25 cellular contexts compared by ENCODE assay signal in genomic region chr2:70981866-70982810, GRCh38. TPM values are rescaled to one million over a fixed set of nuclear protein-coding genes. Genes with fewer than 3 reads are reported as not detected.
DNase-seq lines count a peak whose midpoint lies in the region; ATAC-seq and TF ChIP-seq lines count a peak whose summit lies in the region.
"Had no signal": no experiment of that assay in that cellular context is flagged by ENCODE, and none has a peak within 500 bp of the region (broad histone marks: within the 10 kb centered on the region; RNA-seq: fewer than 3 reads in every experiment).

No MANE protein-coding gene starts in this region.

- H3K36me3 ChIP-seq in spleen: peaks cover 0 to 26% (median 12%) of the 10 kb centered on the region in 6 donors
- H3K36me3 ChIP-seq: prostate gland had no signal

- H3K4me3 Mint-ChIP-seq in natural killer cell: no peak overlapping the region
- no peak overlapping the region for H3K4me3 Mint-ChIP-seq in natural killer cell treated with Interleukin-12 subunit alpha and Interleukin-12 subunit beta and Interleukin-15 and Interleukin-18, amount 100 ng/mL, for 72 hours
- H3K4me3 Mint-ChIP-seq in chondrocyte (ENCODE audit: unreplicated experiment): no peak overlapping the region
- H3K4me3 Mint-ChIP-seq in activated T-helper 1 cell treated with anti-CD3 and anti-CD28 coated beads, Interleukin-12 subunit alpha, Interleukin-12 subunit beta, Interleukin-2, Interleukin-4 antibody, amounts not matched to agents 30 ng/mL and 10 ng/mL and 1 ng/mL, durations not matched to agents 14 hours and 24 hours and 36 hours: no peak overlapping the region
- H3K4me3 Mint-ChIP-seq: activated naive CD4-positive, alpha-beta T cell treated with anti-CD3 and anti-CD28 coated beads, Interleukin-2, amount 50 U/mL, for 24 hours; stimulated activated naive CD8-positive, alpha-beta T cell treated with anti-CD3 and anti-CD28 coated beads, Interleukin-15, amount 100 ng/mL, for 72 hours had no signal

- peaks cover 15 to 41% (median 29%) of the 10 kb centered on the region in 6 donors for H3K4me1 ChIP-seq in spleen
- H3K4me1 ChIP-seq: HAP-1, prostate gland had no signal

- peak; percentile 7 for DNase-seq in natural killer cell
- DNase-seq in natural killer cell treated with Interleukin-12 subunit alpha and Interleukin-12 subunit beta and Interleukin-15 and Interleukin-18, amount 100 ng/mL, for 72 hours (ENCODE audit: low spot score): no peak
- peak; percentile 38 for DNase-seq in chondrocyte (ENCODE audit: low spot score)
- DNase-seq in spleen: peak; percentile 70
- DNase-seq in AG08396 (ENCODE audit: low spot score): no peak
- DNase-seq in activated T-helper 1 cell treated with anti-CD3 and anti-CD28 coated beads, Interleukin-12 subunit alpha, Interleukin-12 subunit beta, Interleukin-2, Interleukin-4 antibody, amounts not matched to agents 30 ng/mL and 10 ng/mL and 1 ng/mL, durations not matched to agents 14 hours and 24 hours and 36 hours (ENCODE audit: low spot score): no peak
- DNase-seq in AML-193 (lab: John Stamatoyannopoulos, UW): no peak
- DNase-seq: activated CD4-positive, alpha-beta T cell treated with anti-CD3 and anti-CD28 coated beads, Interleukin-2, amount 50 U/mL, for 1 hour; central memory CD4-positive, alpha-beta T cell; dermis blood vessel endothelial cell; DND-41; gastrocnemius medialis; mesendoderm; NCI-H1092; NCI-H187; NCI-H524 treated with DMSO at 0.1 percent for 48 hours; Right ventricle myocardium superior had no signal

- intact Hi-C loops in natural killer cell (cut with micrococcal nuclease) (no loop called here), spleen (cut with DNase I; ENCODE audit: low total_unique reads) (no loop called here)
- intact Hi-C loops in activated T-helper 1 cell treated with anti-CD3 and anti-CD28 coated beads, Interleukin-12 subunit alpha, Interleukin-12 subunit beta, Interleukin-2, Interleukin-4 antibody, amounts not matched to agents 30 ng/mL and 10 ng/mL and 1 ng/mL, durations not matched to agents 14 hours and 24 hours and 36 hours (cut with micrococcal nuclease): no loop called here

- no peaks in the 10 kb centered on the region for H3K36me3 Mint-ChIP-seq in natural killer cell
- peaks cover 8% of the 10 kb centered on the region for H3K36me3 Mint-ChIP-seq in natural killer cell treated with Interleukin-12 subunit alpha and Interleukin-12 subunit beta and Interleukin-15 and Interleukin-18, amount 100 ng/mL, for 72 hours
- H3K36me3 Mint-ChIP-seq in chondrocyte (ENCODE audit: low read depth): peaks cover 14% of the 10 kb centered on the region
- H3K36me3 Mint-ChIP-seq in activated T-helper 1 cell treated with anti-CD3 and anti-CD28 coated beads, Interleukin-12 subunit alpha, Interleukin-12 subunit beta, Interleukin-2, Interleukin-4 antibody, amounts not matched to agents 30 ng/mL and 10 ng/mL and 1 ng/mL, durations not matched to agents 14 hours and 24 hours and 36 hours (ENCODE audit: low read depth): peaks cover 14% of the 10 kb centered on the region

- TF ChIP-seq CTCF in natural killer cell (IDR thresholded peaks at IDR 0.05): no peak
- no peak for TF ChIP-seq CTCF in chondrocyte (IDR thresholded peaks at IDR 0.05)
- TF ChIP-seq CTCF in spleen (IDR thresholded peaks at IDR 0.05 in 8 of 11, conservative IDR thresholded peaks at IDR 0.05 in 3 of 11): no peak

- H3K4me1 Mint-ChIP-seq in natural killer cell (peaks cover 19 to 22% of the 10 kb centered on the region in 2 donors), chondrocyte (ENCODE audit: low read depth) (peaks cover 10% of the 10 kb centered on the region)
- H3K4me1 Mint-ChIP-seq in natural killer cell treated with Interleukin-12 subunit alpha and Interleukin-12 subunit beta and Interleukin-15 and Interleukin-18, amount 100 ng/mL, for 72 hours (ENCODE audit: low read depth in 2 of 2): peaks cover 20 to 24% of the 10 kb centered on the region in 2 donors
- H3K4me1 Mint-ChIP-seq in activated T-helper 1 cell treated with anti-CD3 and anti-CD28 coated beads, Interleukin-12 subunit alpha, Interleukin-12 subunit beta, Interleukin-2, Interleukin-4 antibody, amounts not matched to agents 30 ng/mL and 10 ng/mL and 1 ng/mL, durations not matched to agents 14 hours and 24 hours and 36 hours (ENCODE audit: low read depth): peaks cover 18% of the 10 kb centered on the region

- H3K27ac Mint-ChIP-seq in natural killer cell (no peak overlapping the region), chondrocyte (ENCODE audit: unreplicated experiment) (no peak overlapping the region)
- no peak overlapping the region for H3K27ac Mint-ChIP-seq in natural killer cell treated with Interleukin-12 subunit alpha and Interleukin-12 subunit beta and Interleukin-15 and Interleukin-18, amount 100 ng/mL, for 72 hours
- no peak overlapping the region for H3K27ac Mint-ChIP-seq in activated T-helper 1 cell treated with anti-CD3 and anti-CD28 coated beads, Interleukin-12 subunit alpha, Interleukin-12 subunit beta, Interleukin-2, Interleukin-4 antibody, amounts not matched to agents 30 ng/mL and 10 ng/mL and 1 ng/mL, durations not matched to agents 14 hours and 24 hours and 36 hours
- H3K27ac Mint-ChIP-seq: activated naive CD4-positive, alpha-beta T cell treated with anti-CD3 and anti-CD28 coated beads, Interleukin-2, amount 50 U/mL, for 24 hours; IgD-negative memory B cell; stimulated activated naive CD8-positive, alpha-beta T cell treated with anti-CD3 and anti-CD28 coated beads, Interleukin-15, amount 100 ng/mL, for 72 hours had no signal

- no peak overlapping the region for H3K27ac ChIP-seq in spleen
- H3K27ac ChIP-seq: gastrocnemius medialis, hepatocyte, prostate gland, tibial nerve had no signal

- TF ChIP-seq POLR2A in spleen (IDR thresholded peaks at IDR 0.05): no peak

- ATAC-seq in natural killer cell: no peak
- ATAC-seq in natural killer cell treated with Interleukin-12 subunit alpha and Interleukin-12 subunit beta and Interleukin-15 and Interleukin-18, amount 100 ng/mL, for 72 hours: no peak
- ATAC-seq: gastrocnemius medialis; left colon; stimulated activated naive CD8-positive, alpha-beta T cell treated with anti-CD3 and anti-CD28 coated beads, Interleukin-15, amount 100 ng/mL, for 72 hours had no signal

- peaks cover 0 to 9% (median 0%) of the 10 kb centered on the region in 7 donors for H3K27me3 ChIP-seq in spleen (replicated peaks in 1 of 7)
- H3K27me3 ChIP-seq: gastrocnemius medialis, hepatocyte, tibial nerve had no signal

- no peak overlapping the region for H3K4me3 ChIP-seq in spleen
- H3K4me3 ChIP-seq: gastrocnemius medialis, HAP-1, hepatocyte, prostate gland, tibial nerve had no signal

- 91 to 95% (median 92%) methylated on average over 13 to 14 of the region's 14 CpGs for WGBS in spleen, 5 donors

- H3K9me3 ChIP-seq in spleen: no peaks in the 10 kb centered on the region
- H3K9me3 ChIP-seq: gastrocnemius medialis, HAP-1, prostate gland, tibial nerve had no signal

- H3K9me3 Mint-ChIP-seq in natural killer cell (no peaks in the 10 kb centered on the region), chondrocyte (ENCODE audit: low read depth) (no peaks in the 10 kb centered on the region)
- no peaks in the 10 kb centered on the region for H3K9me3 Mint-ChIP-seq in natural killer cell treated with Interleukin-12 subunit alpha and Interleukin-12 subunit beta and Interleukin-15 and Interleukin-18, amount 100 ng/mL, for 72 hours
- H3K9me3 Mint-ChIP-seq in activated T-helper 1 cell treated with anti-CD3 and anti-CD28 coated beads, Interleukin-12 subunit alpha, Interleukin-12 subunit beta, Interleukin-2, Interleukin-4 antibody, amounts not matched to agents 30 ng/mL and 10 ng/mL and 1 ng/mL, durations not matched to agents 14 hours and 24 hours and 36 hours: no peaks in the 10 kb centered on the region
- H3K9me3 Mint-ChIP-seq: activated naive CD4-positive, alpha-beta T cell treated with anti-CD3 and anti-CD28 coated beads, Interleukin-2, amount 50 U/mL, for 24 hours; IgD-negative memory B cell; stimulated activated naive CD8-positive, alpha-beta T cell treated with anti-CD3 and anti-CD28 coated beads, Interleukin-15, amount 100 ng/mL, for 72 hours had no signal

- H3K27me3 Mint-ChIP-seq in natural killer cell (ENCODE audit: low read depth in 2 of 2) (no peaks in the 10 kb centered on the region), chondrocyte (ENCODE audit: low read depth) (no peaks in the 10 kb centered on the region)
- H3K27me3 Mint-ChIP-seq in natural killer cell treated with Interleukin-12 subunit alpha and Interleukin-12 subunit beta and Interleukin-15 and Interleukin-18, amount 100 ng/mL, for 72 hours: no peaks in the 10 kb centered on the region
- no peaks in the 10 kb centered on the region for H3K27me3 Mint-ChIP-seq in activated T-helper 1 cell treated with anti-CD3 and anti-CD28 coated beads, Interleukin-12 subunit alpha, Interleukin-12 subunit beta, Interleukin-2, Interleukin-4 antibody, amounts not matched to agents 30 ng/mL and 10 ng/mL and 1 ng/mL, durations not matched to agents 14 hours and 24 hours and 36 hours (ENCODE audit: insufficient read depth)
- H3K27me3 Mint-ChIP-seq: activated naive CD4-positive, alpha-beta T cell treated with anti-CD3 and anti-CD28 coated beads, Interleukin-2, amount 50 U/mL, for 24 hours; IgD-negative memory B cell; stimulated activated naive CD8-positive, alpha-beta T cell treated with anti-CD3 and anti-CD28 coated beads, Interleukin-15, amount 100 ng/mL, for 72 hours had no signal

RNA-seq across cellular contexts. Expression of gene ANKRD53, which starts 3.7 kb away (rescaled TPM):
- total RNA-seq in natural killer cell (1 to 10 TPM; 2.2 to 3.1 (median 2.5) TPM), chondrocyte (0.85 to 2.2 TPM (median 1.8 TPM) in 3 replicates), spleen (1 to 10 TPM in 3 of 7 donors, under 1 TPM in 2, not detected in 2; 0.39 to 1.7 (median 1.3) TPM)
- under 1 TPM in 1 of 2 donors, not detected in 1; 0.88 TPM for total RNA-seq in natural killer cell treated with Interleukin-12 subunit alpha and Interleukin-12 subunit beta and Interleukin-15 and Interleukin-18, amount 100 ng/mL, for 72 hours
- under 1 TPM; 0.22 to 0.72 (median 0.27) TPM for polyA plus RNA-seq in spleen
- not detected in 2 replicates for total RNA-seq in activated T-helper 1 cell treated with anti-CD3 and anti-CD28 coated beads, Interleukin-12 subunit alpha, Interleukin-12 subunit beta, Interleukin-2, Interleukin-4 antibody, amounts not matched to agents 30 ng/mL and 10 ng/mL and 1 ng/mL, durations not matched to agents 14 hours and 24 hours and 36 hours
- polyA plus RNA-seq: IgD-negative memory B cell had no signal

RNA-seq across cellular contexts. Expression of gene TEX261, which starts 12.5 kb away (rescaled TPM):
- total RNA-seq in natural killer cell: 10 to 100 TPM; 30.3 to 44.2 (median 43.2) TPM
- 10 to 100 TPM; 76.0 to 83.5 TPM for total RNA-seq in natural killer cell treated with Interleukin-12 subunit alpha and Interleukin-12 subunit beta and Interleukin-15 and Interleukin-18, amount 100 ng/mL, for 72 hours
- 54.1 to 57.3 TPM (median 56.8 TPM) in 3 replicates for total RNA-seq in chondrocyte
- total RNA-seq in spleen: 10 to 100 TPM; 28.6 to 55.7 (median 39.8) TPM
- polyA plus RNA-seq in spleen: 10 to 100 TPM in 2 of 3 donors, 1 to 10 TPM in 1; 8.7 to 21.7 (median 12.9) TPM
- total RNA-seq in activated T-helper 1 cell treated with anti-CD3 and anti-CD28 coated beads, Interleukin-12 subunit alpha, Interleukin-12 subunit beta, Interleukin-2, Interleukin-4 antibody, amounts not matched to agents 30 ng/mL and 10 ng/mL and 1 ng/mL, durations not matched to agents 14 hours and 24 hours and 36 hours: 89.4 and 97.4 TPM in 2 replicates

RNA-seq across cellular contexts. Expression of gene ATP6V1B1, which starts 46.4 kb away (rescaled TPM):
- not detected for total RNA-seq in natural killer cell
- total RNA-seq in natural killer cell treated with Interleukin-12 subunit alpha and Interleukin-12 subunit beta and Interleukin-15 and Interleukin-18, amount 100 ng/mL, for 72 hours: 1 to 10 TPM; 6.5 to 7.2 TPM
- total RNA-seq in chondrocyte: 3.7 to 5.0 TPM (median 3.9 TPM) in 3 replicates
- not detected for total RNA-seq in spleen
- polyA plus RNA-seq in spleen: under 1 TPM in 2 of 3 donors, not detected in 1; 0.06 to 0.11 TPM
- not detected in 2 replicates for total RNA-seq in activated T-helper 1 cell treated with anti-CD3 and anti-CD28 coated beads, Interleukin-12 subunit alpha, Interleukin-12 subunit beta, Interleukin-2, Interleukin-4 antibody, amounts not matched to agents 30 ng/mL and 10 ng/mL and 1 ng/mL, durations not matched to agents 14 hours and 24 hours and 36 hours
- total RNA-seq: dermis blood vessel endothelial cell, left colon had no signal
- polyA plus RNA-seq: IgD-negative memory B cell had no signal

Comparison
In these comparisons a context has a peak if more than half of its experiments do, and no peak if none do; other contexts are left out.
1. DNase-seq: peak in natural killer cell (single experiment), chondrocyte (single experiment) and spleen (single experiment); none in natural killer cell treated with Interleukin-12 subunit alpha and Interleukin-12 subunit beta and Interleukin-15 and Interleukin-18, amount 100 ng/mL, for 72 hours (single experiment), AG08396 (single experiment), activated T-helper 1 cell treated with anti-CD3 and anti-CD28 coated beads, Interleukin-12 subunit alpha, Interleukin-12 subunit beta, Interleukin-2, Interleukin-4 antibody, amounts not matched to agents 30 ng/mL and 10 ng/mL and 1 ng/mL, durations not matched to agents 14 hours and 24 hours and 36 hours (single experiment) and AML-193 (0 of 2).